3 cellular contexts compared by ENCODE assay signal in the genomic region with DNA sequence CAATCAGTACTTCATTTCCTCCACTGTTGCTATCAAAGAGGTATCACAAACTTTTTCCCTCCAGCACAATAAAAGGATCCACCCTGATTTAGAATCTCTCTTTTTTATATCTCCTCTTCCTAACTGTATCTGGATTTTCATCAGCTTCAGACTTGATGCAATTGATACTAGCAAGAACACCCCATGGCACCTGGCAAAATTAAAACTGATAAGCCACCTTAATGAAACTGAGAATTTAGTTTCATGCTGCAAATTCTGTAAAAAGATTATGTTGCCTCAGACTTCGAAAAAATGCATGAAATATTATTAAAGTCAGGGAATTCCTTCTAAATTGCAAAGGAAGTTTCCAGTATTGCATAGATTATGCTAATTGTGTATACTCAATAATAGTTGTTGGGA.
TF ChIP-seq lines count a peak whose summit lies in the region.

No MANE protein-coding gene starts in this region.

TF ChIP-seq in SK-N-SH, 30 proteins besides CTCF, POLR2A, EP300 and RAD21 (continued from another document):
- TF ChIP-seq, protein P1, sequence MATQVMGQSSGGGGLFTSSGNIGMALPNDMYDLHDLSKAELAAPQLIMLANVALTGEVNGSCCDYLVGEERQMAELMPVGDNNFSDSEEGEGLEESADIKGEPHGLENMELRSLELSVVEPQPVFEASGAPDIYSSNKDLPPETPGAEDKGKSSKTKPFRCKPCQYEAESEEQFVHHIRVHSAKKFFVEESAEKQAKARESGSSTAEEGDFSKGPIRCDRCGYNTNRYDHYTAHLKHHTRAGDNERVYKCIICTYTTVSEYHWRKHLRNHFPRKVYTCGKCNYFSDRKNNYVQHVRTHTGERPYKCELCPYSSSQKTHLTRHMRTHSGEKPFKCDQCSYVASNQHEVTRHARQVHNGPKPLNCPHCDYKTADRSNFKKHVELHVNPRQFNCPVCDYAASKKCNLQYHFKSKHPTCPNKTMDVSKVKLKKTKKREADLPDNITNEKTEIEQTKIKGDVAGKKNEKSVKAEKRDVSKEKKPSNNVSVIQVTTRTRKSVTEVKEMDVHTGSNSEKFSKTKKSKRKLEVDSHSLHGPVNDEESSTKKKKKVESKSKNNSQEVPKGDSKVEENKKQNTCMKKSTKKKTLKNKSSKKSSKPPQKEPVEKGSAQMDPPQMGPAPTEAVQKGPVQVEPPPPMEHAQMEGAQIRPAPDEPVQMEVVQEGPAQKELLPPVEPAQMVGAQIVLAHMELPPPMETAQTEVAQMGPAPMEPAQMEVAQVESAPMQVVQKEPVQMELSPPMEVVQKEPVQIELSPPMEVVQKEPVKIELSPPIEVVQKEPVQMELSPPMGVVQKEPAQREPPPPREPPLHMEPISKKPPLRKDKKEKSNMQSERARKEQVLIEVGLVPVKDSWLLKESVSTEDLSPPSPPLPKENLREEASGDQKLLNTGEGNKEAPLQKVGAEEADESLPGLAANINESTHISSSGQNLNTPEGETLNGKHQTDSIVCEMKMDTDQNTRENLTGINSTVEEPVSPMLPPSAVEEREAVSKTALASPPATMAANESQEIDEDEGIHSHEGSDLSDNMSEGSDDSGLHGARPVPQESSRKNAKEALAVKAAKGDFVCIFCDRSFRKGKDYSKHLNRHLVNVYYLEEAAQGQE (IDR thresholded peaks at IDR 0.05; ENCODE audit: low read depth, low read length): no peak
- no peak for TF ChIP-seq TEAD4 (IDR thresholded peaks at IDR 0.05; ENCODE audit: borderline replicate concordance, insufficient read depth)
- TF ChIP-seq CHD2 (IDR thresholded peaks at IDR 0.05; ENCODE audit: low read length, partially characterized antibody): no peak
- TF ChIP-seq NFIC (IDR thresholded peaks at IDR 0.05; ENCODE audit: borderline replicate concordance): no peak
- TF ChIP-seq GATA2 (CRISPR knock-in tag; IDR thresholded peaks at IDR 0.05): peak; percentile 53
- TF ChIP-seq NRF1 (IDR thresholded peaks at IDR 0.05; ENCODE audit: low read depth, low read length): no peak

TF ChIP-seq in SK-N-SH treated with all-trans-retinoic acid at 6 μM for 48 hours, 23 proteins besides CTCF, POLR2A, EP300 and RAD21 (continued from another document):
- TF ChIP-seq, protein P2, sequence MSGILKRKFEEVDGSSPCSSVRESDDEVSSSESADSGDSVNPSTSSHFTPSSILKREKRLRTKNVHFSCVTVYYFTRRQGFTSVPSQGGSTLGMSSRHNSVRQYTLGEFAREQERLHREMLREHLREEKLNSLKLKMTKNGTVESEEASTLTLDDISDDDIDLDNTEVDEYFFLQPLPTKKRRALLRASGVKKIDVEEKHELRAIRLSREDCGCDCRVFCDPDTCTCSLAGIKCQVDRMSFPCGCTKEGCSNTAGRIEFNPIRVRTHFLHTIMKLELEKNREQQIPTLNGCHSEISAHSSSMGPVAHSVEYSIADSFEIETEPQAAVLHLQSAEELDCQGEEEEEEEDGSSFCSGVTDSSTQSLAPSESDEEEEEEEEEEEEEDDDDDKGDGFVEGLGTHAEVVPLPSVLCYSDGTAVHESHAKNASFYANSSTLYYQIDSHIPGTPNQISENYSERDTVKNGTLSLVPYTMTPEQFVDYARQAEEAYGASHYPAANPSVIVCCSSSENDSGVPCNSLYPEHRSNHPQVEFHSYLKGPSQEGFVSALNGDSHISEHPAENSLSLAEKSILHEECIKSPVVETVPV (CRISPR knock-in tag; IDR thresholded peaks at IDR 0.05): no peak
- no peak for TF ChIP-seq ZFP30 (CRISPR knock-in tag; IDR thresholded peaks at IDR 0.05)
- TF ChIP-seq, protein P3, sequence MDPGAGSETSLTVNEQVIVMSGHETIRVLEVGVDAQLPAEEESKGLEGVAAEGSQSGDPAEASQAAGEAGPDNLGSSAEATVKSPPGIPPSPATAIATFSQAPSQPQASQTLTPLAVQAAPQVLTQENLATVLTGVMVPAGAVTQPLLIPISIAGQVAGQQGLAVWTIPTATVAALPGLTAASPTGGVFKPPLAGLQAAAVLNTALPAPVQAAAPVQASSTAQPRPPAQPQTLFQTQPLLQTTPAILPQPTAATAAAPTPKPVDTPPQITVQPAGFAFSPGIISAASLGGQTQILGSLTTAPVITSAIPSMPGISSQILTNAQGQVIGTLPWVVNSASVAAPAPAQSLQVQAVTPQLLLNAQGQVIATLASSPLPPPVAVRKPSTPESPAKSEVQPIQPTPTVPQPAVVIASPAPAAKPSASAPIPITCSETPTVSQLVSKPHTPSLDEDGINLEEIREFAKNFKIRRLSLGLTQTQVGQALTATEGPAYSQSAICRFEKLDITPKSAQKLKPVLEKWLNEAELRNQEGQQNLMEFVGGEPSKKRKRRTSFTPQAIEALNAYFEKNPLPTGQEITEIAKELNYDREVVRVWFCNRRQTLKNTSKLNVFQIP (CRISPR knock-in tag; IDR thresholded peaks at IDR 0.05; ENCODE audit: borderline replicate concordance, low read depth): no peak
- no peak for TF ChIP-seq CSDC2 (CRISPR knock-in tag; IDR thresholded peaks at IDR 0.05)
- TF ChIP-seq ZNF70 (CRISPR knock-in tag; IDR thresholded peaks at IDR 0.05): no peak
- TF ChIP-seq, protein P4, sequence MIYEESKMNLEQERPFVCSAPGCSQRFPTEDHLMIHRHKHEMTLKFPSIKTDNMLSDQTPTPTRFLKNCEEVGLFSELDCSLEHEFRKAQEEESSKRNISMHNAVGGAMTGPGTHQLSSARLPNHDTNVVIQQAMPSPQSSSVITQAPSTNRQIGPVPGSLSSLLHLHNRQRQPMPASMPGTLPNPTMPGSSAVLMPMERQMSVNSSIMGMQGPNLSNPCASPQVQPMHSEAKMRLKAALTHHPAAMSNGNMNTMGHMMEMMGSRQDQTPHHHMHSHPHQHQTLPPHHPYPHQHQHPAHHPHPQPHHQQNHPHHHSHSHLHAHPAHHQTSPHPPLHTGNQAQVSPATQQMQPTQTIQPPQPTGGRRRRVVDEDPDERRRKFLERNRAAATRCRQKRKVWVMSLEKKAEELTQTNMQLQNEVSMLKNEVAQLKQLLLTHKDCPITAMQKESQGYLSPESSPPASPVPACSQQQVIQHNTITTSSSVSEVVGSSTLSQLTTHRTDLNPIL (CRISPR knock-in tag; IDR thresholded peaks at IDR 0.05; ENCODE audit: low read depth): no peak
- TF ChIP-seq ISL1 (CRISPR knock-in tag; IDR thresholded peaks at IDR 0.05): no peak
- no peak for TF ChIP-seq ZNF8 (CRISPR knock-in tag; IDR thresholded peaks at IDR 0.05)
- no peak for TF ChIP-seq RARB (CRISPR knock-in tag; IDR thresholded peaks at IDR 0.05)
- no peak for TF ChIP-seq BACH2 (CRISPR knock-in tag; IDR thresholded peaks at IDR 0.05; ENCODE audit: borderline replicate concordance)
- no peak for TF ChIP-seq GLIS3 (CRISPR knock-in tag; IDR thresholded peaks at IDR 0.05)
- TF ChIP-seq OSR1 (CRISPR knock-in tag; IDR thresholded peaks at IDR 0.05): no peak
- TF ChIP-seq PPARA (CRISPR knock-in tag; IDR thresholded peaks at IDR 0.05; ENCODE audit: borderline replicate concordance): no peak
- no peak for TF ChIP-seq ESRRG (CRISPR knock-in tag; IDR thresholded peaks at IDR 0.05)
- TF ChIP-seq TOX (CRISPR knock-in tag; IDR thresholded peaks at IDR 0.05; ENCODE audit: borderline replicate concordance): no peak
- no peak; the same call in 1 of the 2 replicates for TF ChIP-seq TCF4 (CRISPR knock-in tag; IDR thresholded peaks at IDR 0.05; ENCODE audit: borderline replicate concordance)

TF ChIP-seq in GM23338, 12 proteins besides CTCF, POLR2A, EP300 and RAD21:
- TF ChIP-seq, protein P1 (IDR thresholded peaks at IDR 0.05; ENCODE audit: unreplicated experiment): no peak
- TF ChIP-seq CREB1 (CRISPR knock-in tag; IDR thresholded peaks at IDR 0.05; ENCODE audit: low read depth) (no peak), EZH2phosphoT487 (IDR thresholded peaks at IDR 0.05; ENCODE audit: unreplicated experiment) (no peak), POLR2AphosphoS5 (IDR thresholded peaks at IDR 0.05; ENCODE audit: low read depth) (no peak), NANOG (IDR thresholded peaks at IDR 0.05; ENCODE audit: borderline replicate concordance) (no peak), ZNF331 (CRISPR knock-in tag; IDR thresholded peaks at IDR 0.05; ENCODE audit: low read depth) (no peak)
- TF ChIP-seq, protein P5, sequence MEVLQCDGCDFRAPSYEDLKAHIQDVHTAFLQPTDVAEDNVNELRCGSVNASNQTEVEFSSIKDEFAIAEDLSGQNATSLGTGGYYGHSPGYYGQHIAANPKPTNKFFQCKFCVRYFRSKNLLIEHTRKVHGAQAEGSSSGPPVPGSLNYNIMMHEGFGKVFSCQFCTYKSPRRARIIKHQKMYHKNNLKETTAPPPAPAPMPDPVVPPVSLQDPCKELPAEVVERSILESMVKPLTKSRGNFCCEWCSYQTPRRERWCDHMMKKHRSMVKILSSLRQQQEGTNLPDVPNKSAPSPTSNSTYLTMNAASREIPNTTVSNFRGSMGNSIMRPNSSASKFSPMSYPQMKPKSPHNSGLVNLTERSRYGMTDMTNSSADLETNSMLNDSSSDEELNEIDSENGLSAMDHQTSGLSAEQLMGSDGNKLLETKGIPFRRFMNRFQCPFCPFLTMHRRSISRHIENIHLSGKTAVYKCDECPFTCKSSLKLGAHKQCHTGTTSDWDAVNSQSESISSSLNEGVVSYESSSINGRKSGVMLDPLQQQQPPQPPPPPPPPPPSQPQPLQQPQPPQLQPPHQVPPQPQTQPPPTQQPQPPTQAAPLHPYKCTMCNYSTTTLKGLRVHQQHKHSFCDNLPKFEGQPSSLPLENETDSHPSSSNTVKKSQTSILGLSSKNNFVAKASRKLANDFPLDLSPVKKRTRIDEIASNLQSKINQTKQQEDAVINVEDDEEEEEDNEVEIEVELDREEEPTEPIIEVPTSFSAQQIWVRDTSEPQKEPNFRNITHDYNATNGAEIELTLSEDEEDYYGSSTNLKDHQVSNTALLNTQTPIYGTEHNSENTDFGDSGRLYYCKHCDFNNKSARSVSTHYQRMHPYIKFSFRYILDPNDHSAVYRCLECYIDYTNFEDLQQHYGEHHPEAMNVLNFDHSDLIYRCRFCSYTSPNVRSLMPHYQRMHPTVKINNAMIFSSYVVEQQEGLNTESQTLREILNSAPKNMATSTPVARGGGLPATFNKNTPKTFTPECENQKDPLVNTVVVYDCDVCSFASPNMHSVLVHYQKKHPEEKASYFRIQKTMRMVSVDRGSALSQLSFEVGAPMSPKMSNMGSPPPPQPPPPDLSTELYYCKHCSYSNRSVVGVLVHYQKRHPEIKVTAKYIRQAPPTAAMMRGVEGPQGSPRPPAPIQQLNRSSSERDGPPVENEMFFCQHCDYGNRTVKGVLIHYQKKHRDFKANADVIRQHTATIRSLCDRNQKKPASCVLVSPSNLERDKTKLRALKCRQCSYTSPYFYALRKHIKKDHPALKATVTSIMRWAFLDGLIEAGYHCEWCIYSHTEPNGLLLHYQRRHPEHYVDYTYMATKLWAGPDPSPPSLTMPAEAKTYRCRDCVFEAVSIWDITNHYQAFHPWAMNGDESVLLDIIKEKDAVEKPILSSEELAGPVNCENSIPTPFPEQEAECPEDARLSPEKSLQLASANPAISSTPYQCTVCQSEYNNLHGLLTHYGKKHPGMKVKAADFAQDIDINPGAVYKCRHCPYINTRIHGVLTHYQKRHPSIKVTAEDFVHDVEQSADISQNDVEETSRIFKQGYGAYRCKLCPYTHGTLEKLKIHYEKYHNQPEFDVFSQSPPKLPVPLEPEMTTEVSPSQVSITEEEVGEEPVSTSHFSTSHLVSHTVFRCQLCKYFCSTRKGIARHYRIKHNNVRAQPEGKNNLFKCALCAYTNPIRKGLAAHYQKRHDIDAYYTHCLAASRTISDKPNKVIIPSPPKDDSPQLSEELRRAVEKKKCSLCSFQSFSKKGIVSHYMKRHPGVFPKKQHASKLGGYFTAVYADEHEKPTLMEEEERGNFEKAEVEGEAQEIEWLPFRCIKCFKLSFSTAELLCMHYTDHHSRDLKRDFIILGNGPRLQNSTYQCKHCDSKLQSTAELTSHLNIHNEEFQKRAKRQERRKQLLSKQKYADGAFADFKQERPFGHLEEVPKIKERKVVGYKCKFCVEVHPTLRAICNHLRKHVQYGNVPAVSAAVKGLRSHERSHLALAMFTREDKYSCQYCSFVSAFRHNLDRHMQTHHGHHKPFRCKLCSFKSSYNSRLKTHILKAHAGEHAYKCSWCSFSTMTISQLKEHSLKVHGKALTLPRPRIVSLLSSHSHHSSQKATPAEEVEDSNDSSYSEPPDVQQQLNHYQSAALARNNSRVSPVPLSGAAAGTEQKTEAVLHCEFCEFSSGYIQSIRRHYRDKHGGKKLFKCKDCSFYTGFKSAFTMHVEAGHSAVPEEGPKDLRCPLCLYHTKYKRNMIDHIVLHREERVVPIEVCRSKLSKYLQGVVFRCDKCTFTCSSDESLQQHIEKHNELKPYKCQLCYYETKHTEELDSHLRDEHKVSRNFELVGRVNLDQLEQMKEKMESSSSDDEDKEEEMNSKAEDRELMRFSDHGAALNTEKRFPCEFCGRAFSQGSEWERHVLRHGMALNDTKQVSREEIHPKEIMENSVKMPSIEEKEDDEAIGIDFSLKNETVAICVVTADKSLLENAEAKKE (CRISPR knock-in tag; IDR thresholded peaks at IDR 0.05): no peak
